In the genomic region with DNA sequence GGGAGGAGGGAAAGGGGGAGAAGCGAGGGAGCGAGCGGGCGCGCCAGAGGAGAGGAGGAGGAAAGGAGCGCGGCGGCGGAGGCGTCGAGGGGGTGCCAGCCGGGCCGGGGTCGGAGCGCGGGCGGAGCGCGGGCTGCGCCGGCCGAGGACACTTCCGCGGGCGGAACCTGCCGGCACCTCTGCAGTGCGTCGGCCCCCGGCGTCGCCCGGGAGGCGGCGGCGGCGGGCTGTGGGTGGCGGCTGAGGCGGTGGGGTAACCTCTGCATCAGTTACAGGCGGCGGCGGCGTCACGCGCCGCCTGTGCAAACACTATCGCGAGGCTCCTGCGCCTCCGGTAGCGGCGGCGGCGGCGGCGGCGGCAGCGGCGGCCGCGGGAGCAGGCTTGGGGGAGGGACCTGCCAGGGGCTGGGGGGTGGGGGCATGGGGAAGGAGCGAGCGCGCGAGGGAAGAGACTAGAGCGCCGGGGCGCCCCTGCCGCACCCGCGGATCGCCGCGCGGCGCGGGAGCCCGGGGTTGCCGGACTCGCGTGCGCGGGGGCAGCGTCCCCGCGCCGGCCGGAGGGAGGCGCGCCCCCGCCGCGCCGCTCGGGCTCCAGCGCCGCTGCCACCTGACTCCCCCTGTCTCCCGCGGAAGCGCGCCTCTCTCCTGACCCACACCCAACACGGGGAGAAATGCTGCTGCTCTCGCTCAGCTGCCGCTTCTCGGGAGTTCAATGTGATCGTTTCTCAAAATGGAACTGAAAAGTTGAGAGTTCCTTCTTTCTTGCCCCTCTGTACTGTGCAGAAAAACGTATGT, we compare ENCODE assay signal across 1 cellular context.
TF ChIP-seq lines count a peak whose summit lies in the region.

A gene (minus strand): TSS at position 264 of the 795 bp plus-strand sequence. CDS start 465 bp downstream, outside the sequence.

TF ChIP-seq in K562, 482 proteins besides CTCF, POLR2A, EP300 and RAD21 (continued from another document):
- TF ChIP-seq, protein P1, sequence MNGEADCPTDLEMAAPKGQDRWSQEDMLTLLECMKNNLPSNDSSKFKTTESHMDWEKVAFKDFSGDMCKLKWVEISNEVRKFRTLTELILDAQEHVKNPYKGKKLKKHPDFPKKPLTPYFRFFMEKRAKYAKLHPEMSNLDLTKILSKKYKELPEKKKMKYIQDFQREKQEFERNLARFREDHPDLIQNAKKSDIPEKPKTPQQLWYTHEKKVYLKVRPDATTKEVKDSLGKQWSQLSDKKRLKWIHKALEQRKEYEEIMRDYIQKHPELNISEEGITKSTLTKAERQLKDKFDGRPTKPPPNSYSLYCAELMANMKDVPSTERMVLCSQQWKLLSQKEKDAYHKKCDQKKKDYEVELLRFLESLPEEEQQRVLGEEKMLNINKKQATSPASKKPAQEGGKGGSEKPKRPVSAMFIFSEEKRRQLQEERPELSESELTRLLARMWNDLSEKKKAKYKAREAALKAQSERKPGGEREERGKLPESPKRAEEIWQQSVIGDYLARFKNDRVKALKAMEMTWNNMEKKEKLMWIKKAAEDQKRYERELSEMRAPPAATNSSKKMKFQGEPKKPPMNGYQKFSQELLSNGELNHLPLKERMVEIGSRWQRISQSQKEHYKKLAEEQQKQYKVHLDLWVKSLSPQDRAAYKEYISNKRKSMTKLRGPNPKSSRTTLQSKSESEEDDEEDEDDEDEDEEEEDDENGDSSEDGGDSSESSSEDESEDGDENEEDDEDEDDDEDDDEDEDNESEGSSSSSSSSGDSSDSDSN (IDR thresholded peaks at IDR 0.05; ENCODE audit: borderline replicate concordance in 1 of 2, low read depth in 2 of 2, low read length in 2 of 2), result peak; percentile 17 to 74; a peak in 2 of 4 replicates
- TF ChIP-seq CEBPG (CRISPR knock-in tag; IDR thresholded peaks at IDR 0.05), result no peak
- TF ChIP-seq CEBPG (tag; conservative IDR thresholded peaks at IDR 0.05 in 1 of 2, IDR thresholded peaks at IDR 0.05 in 1 of 2), result no peak
- TF ChIP-seq CREM (IDR thresholded peaks at IDR 0.05; ENCODE audit: low read depth), result 0 out of 2 replicates have a peak, but pooled peaks have one; percentile 41
- 0 out of 2 replicates have a peak, but pooled peaks have one; percentile 33 for TF ChIP-seq JUN (IDR thresholded peaks at IDR 0.05; ENCODE audit: borderline replicate concordance, low read depth, low read length)
- TF ChIP-seq JUN (CRISPR knock-in tag; IDR thresholded peaks at IDR 0.05; ENCODE audit: borderline replicate concordance), result no peak
- no peak for TF ChIP-seq ZNF212 (CRISPR knock-in tag; IDR thresholded peaks at IDR 0.05)
- TF ChIP-seq, protein P2, sequence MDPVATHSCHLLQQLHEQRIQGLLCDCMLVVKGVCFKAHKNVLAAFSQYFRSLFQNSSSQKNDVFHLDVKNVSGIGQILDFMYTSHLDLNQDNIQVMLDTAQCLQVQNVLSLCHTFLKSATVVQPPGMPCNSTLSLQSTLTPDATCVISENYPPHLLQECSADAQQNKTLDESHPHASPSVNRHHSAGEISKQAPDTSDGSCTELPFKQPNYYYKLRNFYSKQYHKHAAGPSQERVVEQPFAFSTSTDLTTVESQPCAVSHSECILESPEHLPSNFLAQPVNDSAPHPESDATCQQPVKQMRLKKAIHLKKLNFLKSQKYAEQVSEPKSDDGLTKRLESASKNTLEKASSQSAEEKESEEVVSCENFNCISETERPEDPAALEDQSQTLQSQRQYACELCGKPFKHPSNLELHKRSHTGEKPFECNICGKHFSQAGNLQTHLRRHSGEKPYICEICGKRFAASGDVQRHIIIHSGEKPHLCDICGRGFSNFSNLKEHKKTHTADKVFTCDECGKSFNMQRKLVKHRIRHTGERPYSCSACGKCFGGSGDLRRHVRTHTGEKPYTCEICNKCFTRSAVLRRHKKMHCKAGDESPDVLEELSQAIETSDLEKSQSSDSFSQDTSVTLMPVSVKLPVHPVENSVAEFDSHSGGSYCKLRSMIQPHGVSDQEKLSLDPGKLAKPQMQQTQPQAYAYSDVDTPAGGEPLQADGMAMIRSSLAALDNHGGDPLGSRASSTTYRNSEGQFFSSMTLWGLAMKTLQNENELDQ (CRISPR knock-in tag; IDR thresholded peaks at IDR 0.05; ENCODE audit: borderline replicate concordance), result no peak
- peak; percentile 25; the same call in 1 of the 2 replicates for TF ChIP-seq TEAD4 (IDR thresholded peaks at IDR 0.05; ENCODE audit: low read length)
- TF ChIP-seq TEAD4 (CRISPR knock-in tag; IDR thresholded peaks at IDR 0.05; ENCODE audit: borderline replicate concordance), result no peak
- peak; percentile 33; the same call in 1 of the 2 replicates for TF ChIP-seq CREB1 (IDR thresholded peaks at IDR 0.05)
- TF ChIP-seq CREB1 (CRISPR knock-in tag; IDR thresholded peaks at IDR 0.05), result no peak; the same call in 1 of the 2 replicates
- TF ChIP-seq, protein P3, sequence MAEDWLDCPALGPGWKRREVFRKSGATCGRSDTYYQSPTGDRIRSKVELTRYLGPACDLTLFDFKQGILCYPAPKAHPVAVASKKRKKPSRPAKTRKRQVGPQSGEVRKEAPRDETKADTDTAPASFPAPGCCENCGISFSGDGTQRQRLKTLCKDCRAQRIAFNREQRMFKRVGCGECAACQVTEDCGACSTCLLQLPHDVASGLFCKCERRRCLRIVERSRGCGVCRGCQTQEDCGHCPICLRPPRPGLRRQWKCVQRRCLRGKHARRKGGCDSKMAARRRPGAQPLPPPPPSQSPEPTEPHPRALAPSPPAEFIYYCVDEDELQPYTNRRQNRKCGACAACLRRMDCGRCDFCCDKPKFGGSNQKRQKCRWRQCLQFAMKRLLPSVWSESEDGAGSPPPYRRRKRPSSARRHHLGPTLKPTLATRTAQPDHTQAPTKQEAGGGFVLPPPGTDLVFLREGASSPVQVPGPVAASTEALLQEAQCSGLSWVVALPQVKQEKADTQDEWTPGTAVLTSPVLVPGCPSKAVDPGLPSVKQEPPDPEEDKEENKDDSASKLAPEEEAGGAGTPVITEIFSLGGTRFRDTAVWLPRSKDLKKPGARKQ (CRISPR knock-in tag; IDR thresholded peaks at IDR 0.05), result no peak
- no peak for TF ChIP-seq CBX2 (IDR thresholded peaks at IDR 0.05; ENCODE audit: insufficient read depth, low read length, poor library complexity, severe bottlenecking)
- TF ChIP-seq NCOA1 (IDR thresholded peaks at IDR 0.05; ENCODE audit: low read depth), result no peak
- TF ChIP-seq, protein P4, sequence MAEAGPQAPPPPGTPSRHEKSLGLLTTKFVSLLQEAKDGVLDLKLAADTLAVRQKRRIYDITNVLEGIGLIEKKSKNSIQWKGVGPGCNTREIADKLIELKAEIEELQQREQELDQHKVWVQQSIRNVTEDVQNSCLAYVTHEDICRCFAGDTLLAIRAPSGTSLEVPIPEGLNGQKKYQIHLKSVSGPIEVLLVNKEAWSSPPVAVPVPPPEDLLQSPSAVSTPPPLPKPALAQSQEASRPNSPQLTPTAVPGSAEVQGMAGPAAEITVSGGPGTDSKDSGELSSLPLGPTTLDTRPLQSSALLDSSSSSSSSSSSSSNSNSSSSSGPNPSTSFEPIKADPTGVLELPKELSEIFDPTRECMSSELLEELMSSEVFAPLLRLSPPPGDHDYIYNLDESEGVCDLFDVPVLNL (CRISPR knock-in tag; IDR thresholded peaks at IDR 0.05; ENCODE audit: low read depth), result no peak
- no peak for TF ChIP-seq TAL1 (IDR thresholded peaks at IDR 0.05)
- TF ChIP-seq POLR2G (IDR thresholded peaks at IDR 0.05; ENCODE audit: low read depth, low read length), result peak; percentile 93
- no peak for TF ChIP-seq CSDE1 (IDR thresholded peaks at IDR 0.05)
- TF ChIP-seq CCNT2 (IDR thresholded peaks at IDR 0.05; ENCODE audit: borderline replicate concordance, extremely low read depth, insufficient read length, low read depth, low read length), result peak; percentile 90
- TF ChIP-seq GABPB1 (CRISPR knock-in tag; IDR thresholded peaks at IDR 0.05), result peak; percentile 57; the same call in 1 of the 2 replicates
- 0 out of 4 replicates have a peak, but pooled peaks of 1 of the 2 experiments have one; percentile 35 for TF ChIP-seq ETV6 (IDR thresholded peaks at IDR 0.05; ENCODE audit: borderline replicate concordance in 1 of 2, low read depth in 2 of 2, low read length in 1 of 2)
- TF ChIP-seq ETV6 (CRISPR knock-in tag; IDR thresholded peaks at IDR 0.05; ENCODE audit: borderline replicate concordance), result no peak
- TF ChIP-seq ELF4 (CRISPR knock-in tag; IDR thresholded peaks at IDR 0.05), result no peak
- TF ChIP-seq ZNF282 (CRISPR knock-in tag; IDR thresholded peaks at IDR 0.05), result no peak
- no peak for TF ChIP-seq CBFA2T3 (IDR thresholded peaks at IDR 0.05)
- no peak for TF ChIP-seq MEIS2 (IDR thresholded peaks at IDR 0.05; ENCODE audit: partially characterized antibody)
- no peak for TF ChIP-seq ZNF57 (CRISPR knock-in tag; IDR thresholded peaks at IDR 0.05)
- TF ChIP-seq RBFOX2 (IDR thresholded peaks at IDR 0.05; ENCODE audit: low read depth, low read length), result peak; percentile 87
- TF ChIP-seq TAF9B (IDR thresholded peaks at IDR 0.05; ENCODE audit: partially characterized antibody), result peak; percentile 51
- TF ChIP-seq HMG20B (CRISPR knock-in tag; IDR thresholded peaks at IDR 0.05), result no peak
- no peak for TF ChIP-seq TGIF2 (CRISPR knock-in tag; IDR thresholded peaks at IDR 0.05)
- TF ChIP-seq NCOA2 (IDR thresholded peaks at IDR 0.05; ENCODE audit: partially characterized antibody in 2 of 2), result no peak
- TF ChIP-seq, protein P5, sequence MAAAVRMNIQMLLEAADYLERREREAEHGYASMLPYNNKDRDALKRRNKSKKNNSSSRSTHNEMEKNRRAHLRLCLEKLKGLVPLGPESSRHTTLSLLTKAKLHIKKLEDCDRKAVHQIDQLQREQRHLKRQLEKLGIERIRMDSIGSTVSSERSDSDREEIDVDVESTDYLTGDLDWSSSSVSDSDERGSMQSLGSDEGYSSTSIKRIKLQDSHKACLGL (CRISPR knock-in tag; IDR thresholded peaks at IDR 0.05; ENCODE audit: borderline replicate concordance, poor library complexity, severe bottlenecking), result no peak
- TF ChIP-seq TAF1 (IDR thresholded peaks at IDR 0.05; ENCODE audit: control insufficient read depth, extremely low read depth, insufficient read depth, low read length, severe bottlenecking), result peak; percentile 51
- TF ChIP-seq, protein P6, sequence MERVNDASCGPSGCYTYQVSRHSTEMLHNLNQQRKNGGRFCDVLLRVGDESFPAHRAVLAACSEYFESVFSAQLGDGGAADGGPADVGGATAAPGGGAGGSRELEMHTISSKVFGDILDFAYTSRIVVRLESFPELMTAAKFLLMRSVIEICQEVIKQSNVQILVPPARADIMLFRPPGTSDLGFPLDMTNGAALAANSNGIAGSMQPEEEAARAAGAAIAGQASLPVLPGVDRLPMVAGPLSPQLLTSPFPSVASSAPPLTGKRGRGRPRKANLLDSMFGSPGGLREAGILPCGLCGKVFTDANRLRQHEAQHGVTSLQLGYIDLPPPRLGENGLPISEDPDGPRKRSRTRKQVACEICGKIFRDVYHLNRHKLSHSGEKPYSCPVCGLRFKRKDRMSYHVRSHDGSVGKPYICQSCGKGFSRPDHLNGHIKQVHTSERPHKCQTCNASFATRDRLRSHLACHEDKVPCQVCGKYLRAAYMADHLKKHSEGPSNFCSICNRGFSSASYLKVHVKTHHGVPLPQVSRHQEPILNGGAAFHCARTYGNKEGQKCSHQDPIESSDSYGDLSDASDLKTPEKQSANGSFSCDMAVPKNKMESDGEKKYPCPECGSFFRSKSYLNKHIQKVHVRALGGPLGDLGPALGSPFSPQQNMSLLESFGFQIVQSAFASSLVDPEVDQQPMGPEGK (CRISPR knock-in tag; IDR thresholded peaks at IDR 0.05; ENCODE audit: borderline replicate concordance), result no peak
- no peak for TF ChIP-seq SLC30A9 (CRISPR knock-in tag; IDR thresholded peaks at IDR 0.05)
